Comparison of ENCODE assay signal across 11 cellular contexts in genomic region chr17:5832886-5833285, GRCh38.
A peak's percentile ranks its signal among the peaks of the same experiment; 100 is the strongest.
DNase-seq lines count a peak whose midpoint lies in the region; ATAC-seq, FAIRE-seq and TF ChIP-seq lines count a peak whose summit lies in the region.
"Had no signal": no experiment of that assay in that cellular context is flagged by ENCODE, and none has a peak within 500 bp of the region (broad histone marks: within the 10 kb centered on the region; RNA-seq: fewer than 3 reads in every experiment).

No MANE protein-coding gene starts in this region.

- H3K27ac Mint-ChIP-seq in activated CD8-positive, alpha-beta T cell treated with anti-CD3 and anti-CD28 coated beads, Interleukin-2, amount 10 ng/mL, durations not matched to agents 7 days and 5 days = no peak overlapping the region
- no peak overlapping the region for H3K27ac Mint-ChIP-seq in activated CD8-positive, alpha-beta T cell treated with anti-CD3 and anti-CD28 coated beads for 36 hours

- H3K27me3 ChIP-seq in fibroblast of lung (ENCODE audit: control insufficient read depth, insufficient read depth, low read length) = no peaks in the 10 kb centered on the region
- H3K27me3 ChIP-seq: BE2C had no signal

- H3K27ac ChIP-seq in OCI-LY7 (ENCODE audit: low read depth, low read length, poor library complexity, severe bottlenecking) (no peak overlapping the region), fibroblast of lung (ENCODE audit: insufficient read depth, low read length) (no peak overlapping the region)
- H3K27ac ChIP-seq: skin epidermis had no signal

- no peaks in the 10 kb centered on the region for H3K9me2 ChIP-seq in OCI-LY7 (ENCODE audit: insufficient read depth, low read length)

- H3K27me3 Mint-ChIP-seq in activated CD8-positive, alpha-beta T cell treated with anti-CD3 and anti-CD28 coated beads, Interleukin-2, amount 10 ng/mL, durations not matched to agents 7 days and 5 days (ENCODE audit: low read depth) = peaks cover 16% of the 10 kb centered on the region
- H3K27me3 Mint-ChIP-seq in activated CD8-positive, alpha-beta T cell treated with anti-CD3 and anti-CD28 coated beads for 36 hours = peaks cover 7% of the 10 kb centered on the region

- no peak overlapping the region for H3K4me3 Mint-ChIP-seq in activated CD8-positive, alpha-beta T cell treated with anti-CD3 and anti-CD28 coated beads, Interleukin-2, amount 10 ng/mL, durations not matched to agents 7 days and 5 days
- H3K4me3 Mint-ChIP-seq in activated CD8-positive, alpha-beta T cell treated with anti-CD3 and anti-CD28 coated beads for 36 hours = no peak overlapping the region

- H3K9me3 ChIP-seq in OCI-LY7 (ENCODE audit: low read length) = no peaks in the 10 kb centered on the region
- H3K9me3 ChIP-seq in fibroblast of lung (ENCODE audit: control insufficient read depth, insufficient read depth, low read depth, low read length) = no peaks in the 10 kb centered on the region
- H3K9me3 ChIP-seq: BE2C had no signal

- no peaks in the 10 kb centered on the region for H4K20me1 ChIP-seq in OCI-LY7 (ENCODE audit: insufficient read depth, low read length)
- no peaks in the 10 kb centered on the region for H4K20me1 ChIP-seq in fibroblast of lung (ENCODE audit: control insufficient read depth, extremely low read depth, insufficient read depth, low read length)

- no peak for TF ChIP-seq CTCF in activated CD8-positive, alpha-beta T cell treated with anti-CD3 and anti-CD28 coated beads for 36 hours (IDR thresholded peaks at IDR 0.05)
- TF ChIP-seq CTCF in OCI-LY7 (conservative IDR thresholded peaks at IDR 0.05; ENCODE audit: low read length) (no peak), fibroblast of lung (conservative IDR thresholded peaks at IDR 0.05 in 1 of 2, IDR thresholded peaks at IDR 0.05 in 1 of 2; ENCODE audit: low read depth in 1 of 2, low read length in 2 of 2) (no peak), GM13977 (IDR thresholded peaks at IDR 0.05; ENCODE audit: extremely low read depth, insufficient read depth, missing control alignments) (no peak)

- intact Hi-C loops in activated CD8-positive, alpha-beta T cell treated with anti-CD3 and anti-CD28 coated beads for 36 hours (cut with micrococcal nuclease) = no loop called here
- intact Hi-C loops in OCI-LY7 (cut with micrococcal nuclease; ENCODE audit: unreplicated experiment) = no loop called here

- POLR2A ChIA-PET in activated CD8-positive, alpha-beta T cell treated with anti-CD3 and anti-CD28 coated beads, Interleukin-2, amount 10 ng/mL, durations not matched to agents 7 days and 5 days (lab: Charles Lee) = no interaction called here
- POLR2A ChIA-PET in activated CD8-positive, alpha-beta T cell treated with anti-CD3 and anti-CD28 coated beads for 36 hours (lab: Charles Lee) = no interaction called here
- POLR2A ChIA-PET in OCI-LY7 (lab: Charles Lee) = no interaction called here

- H3K4me1 Mint-ChIP-seq in activated CD8-positive, alpha-beta T cell treated with anti-CD3 and anti-CD28 coated beads, Interleukin-2, amount 10 ng/mL, durations not matched to agents 7 days and 5 days (ENCODE audit: low read depth) = peaks cover 5% of the 10 kb centered on the region
- H3K4me1 Mint-ChIP-seq in activated CD8-positive, alpha-beta T cell treated with anti-CD3 and anti-CD28 coated beads for 36 hours (ENCODE audit: low read depth) = peaks cover 7% of the 10 kb centered on the region

- peaks cover 31% of the 10 kb centered on the region for H3K4me1 ChIP-seq in OCI-LY7 (ENCODE audit: insufficient read depth, low read length, poor library complexity, severe bottlenecking)
- H3K4me1 ChIP-seq in fibroblast of lung (ENCODE audit: control insufficient read depth, extremely low read depth, insufficient read depth, low read length) = no peaks in the 10 kb centered on the region
- H3K4me1 ChIP-seq: BE2C had no signal

- H3K4me3 ChIP-seq in OCI-LY7 (ENCODE audit: low read depth, low read length, poor library complexity, severe bottlenecking) (peak overlapping the region; percentile 15), fibroblast of lung (replicated peaks in 1 of 4; ENCODE audit: control extremely low read depth in 1 of 4, insufficient read depth in 1 of 4, low read depth in 3 of 4, low read length in 4 of 4) (no peak overlapping the region)
- H3K4me3 ChIP-seq: skin epidermis had no signal

- H2AFZ ChIP-seq in OCI-LY7 (ENCODE audit: low read length) (peak overlapping the region; percentile 93), fibroblast of lung (ENCODE audit: low read length) (no peak overlapping the region)

- H3K9me3 Mint-ChIP-seq in activated CD8-positive, alpha-beta T cell treated with anti-CD3 and anti-CD28 coated beads, Interleukin-2, amount 10 ng/mL, durations not matched to agents 7 days and 5 days (ENCODE audit: insufficient read depth) = no peaks in the 10 kb centered on the region
- no peaks in the 10 kb centered on the region for H3K9me3 Mint-ChIP-seq in activated CD8-positive, alpha-beta T cell treated with anti-CD3 and anti-CD28 coated beads for 36 hours

- DNase-seq in activated CD8-positive, alpha-beta T cell treated with anti-CD3 and anti-CD28 coated beads, Interleukin-2, amount 10 ng/mL, durations not matched to agents 7 days and 5 days = no peak
- no peak for DNase-seq in activated CD8-positive, alpha-beta T cell treated with anti-CD3 and anti-CD28 coated beads for 36 hours
- DNase-seq in OCI-LY7 (ENCODE audit: low spot score) = peak; percentile 43
- peak; percentile 14 to 83 for DNase-seq in fibroblast of lung (ENCODE audit: low read depth in 2 of 2)
- DNase-seq in urothelium cell line (ENCODE audit: low spot score) = peak; percentile 35
- DNase-seq in NCI-H2171 treated with DMSO at 0.1 percent for 48 hours (lab: John Stamatoyannopoulos, UW) = no peak
- DNase-seq in GM13977 (ENCODE audit: low spot score) = no peak
- DNase-seq: BE2C, NCI-H82 had no signal

- H3K79me2 ChIP-seq in OCI-LY7 (ENCODE audit: insufficient read depth, low read depth, low read length) (no peaks in the 10 kb centered on the region), fibroblast of lung (ENCODE audit: control insufficient read depth, insufficient read depth, low read length) (no peaks in the 10 kb centered on the region)

- H3K9ac ChIP-seq in fibroblast of lung (ENCODE audit: insufficient read depth, low read length) = no peak overlapping the region

- no peak for FAIRE-seq in urothelium cell line (lab: Jason Lieb, UNC)

- BruUV-seq in OCI-LY7 (replicated peaks; lab: Mats Ljungman, UMichigan) = no TSS peak

- H3K4me2 ChIP-seq in OCI-LY7 (ENCODE audit: low read length) = peak overlapping the region; percentile 57
- peak overlapping the region; percentile 1 for H3K4me2 ChIP-seq in fibroblast of lung (ENCODE audit: extremely low read depth, insufficient read depth, low read length)

- peak; percentile 36 for ATAC-seq in activated CD8-positive, alpha-beta T cell treated with anti-CD3 and anti-CD28 coated beads, Interleukin-2, amount 10 ng/mL, durations not matched to agents 7 days and 5 days
- no peak for ATAC-seq in activated CD8-positive, alpha-beta T cell treated with anti-CD3 and anti-CD28 coated beads for 36 hours
- ATAC-seq in GM19397 (IDR thresholded peaks at IDR 0.05; ENCODE audit: unreplicated experiment) = no peak

- CTCF ChIA-PET in activated CD8-positive, alpha-beta T cell treated with anti-CD3 and anti-CD28 coated beads, Interleukin-2, amount 10 ng/mL, durations not matched to agents 7 days and 5 days (lab: Charles Lee) = no interaction called here
- CTCF ChIA-PET in activated CD8-positive, alpha-beta T cell treated with anti-CD3 and anti-CD28 coated beads for 36 hours (lab: Charles Lee) = no interaction called here
- CTCF ChIA-PET in OCI-LY7 (lab: Charles Lee; ENCODE audit: unreplicated experiment) = no interaction called here

- no peaks in the 10 kb centered on the region for H3K36me3 Mint-ChIP-seq in activated CD8-positive, alpha-beta T cell treated with anti-CD3 and anti-CD28 coated beads, Interleukin-2, amount 10 ng/mL, durations not matched to agents 7 days and 5 days (ENCODE audit: low read depth)
- H3K36me3 Mint-ChIP-seq in activated CD8-positive, alpha-beta T cell treated with anti-CD3 and anti-CD28 coated beads for 36 hours (ENCODE audit: low read depth) = no peaks in the 10 kb centered on the region

- H3K36me3 ChIP-seq in OCI-LY7 (ENCODE audit: insufficient read depth, low read length) = no peaks in the 10 kb centered on the region
- no peaks in the 10 kb centered on the region for H3K36me3 ChIP-seq in fibroblast of lung (ENCODE audit: control insufficient read depth, insufficient read depth, low read length)
- H3K36me3 ChIP-seq: BE2C had no signal

- in situ Hi-C loops in GM13977 (cut with MboI; ENCODE audit: low pct_unique_long_range_greater_than_20kb, low sequenced_read_pairs, unreplicated experiment) = no loop called here

Comparison
In these comparisons a context has a peak if more than half of its experiments do, and no peak if none do; other contexts are left out.
1. DNase-seq: peak in OCI-LY7 (single experiment), fibroblast of lung (2 of 2) and urothelium cell line (single experiment); none in activated CD8-positive, alpha-beta T cell treated with anti-CD3 and anti-CD28 coated beads, Interleukin-2, amount 10 ng/mL, durations not matched to agents 7 days and 5 days (single experiment), activated CD8-positive, alpha-beta T cell treated with anti-CD3 and anti-CD28 coated beads for 36 hours (single experiment), NCI-H2171 treated with DMSO at 0.1 percent for 48 hours (single experiment) and GM13977 (single experiment).